Comparison of ENCODE assay signal across 22 cellular contexts in genomic region chr9:81058776-81059175, GRCh38.
"Had no signal": no experiment of that assay in that cellular context is flagged by ENCODE, and none has a peak within 500 bp of the region (broad histone marks: within the 10 kb centered on the region; RNA-seq: fewer than 3 reads in every experiment).

No MANE protein-coding gene starts in this region.

- H3K9me3 ChIP-seq: gastrocnemius medialis, pancreas, testis, upper lobe of right lung, uterus had no signal

- DNase-seq: cortex of kidney; effector memory CD8-positive, alpha-beta T cell; gastrocnemius medialis; head of caudate nucleus; natural killer cell; occipital lobe; pancreas; stimulated activated CD4-positive, alpha-beta T cell treated with anti-CD3 and anti-CD28 coated beads, Interleukin-2, amount 100 ng/mL, for 24 hours; stimulated activated CD4-positive, alpha-beta T cell treated with anti-CD3 and anti-CD28 coated beads, Interleukin-4, amount 100 ng/mL, for 24 hours; stimulated activated naive CD8-positive, alpha-beta T cell treated with anti-CD3 and anti-CD28 coated beads, Interleukin-15, Interleukin-2, amounts not matched to agents 100 U/mL and 50 U/mL, for 24 hours; substantia nigra; testis; upper lobe of right lung; uterus had no signal

- H3K4me3 Mint-ChIP-seq: effector memory CD8-positive, alpha-beta T cell; memory B cell; natural killer cell; stimulated activated memory B cell treated with anti-CD40 and anti-IgM and Interleukin-4, amounts not matched to agents 10 μg/mL and 1 μg/mL and 100 μg/mL, for 72 hours had no signal

- H3K27me3 Mint-ChIP-seq: effector memory CD8-positive, alpha-beta T cell; memory B cell; stimulated activated memory B cell treated with anti-CD40 and anti-IgM and Interleukin-4, amounts not matched to agents 10 μg/mL and 1 μg/mL and 100 μg/mL, for 72 hours had no signal

- ATAC-seq: effector memory CD8-positive, alpha-beta T cell; gastrocnemius medialis; left lobe of liver; natural killer cell; pancreas; sciatic nerve; stimulated activated memory B cell treated with anti-CD40 and anti-IgM and Interleukin-4, amounts not matched to agents 10 μg/mL and 1 μg/mL and 100 μg/mL, for 72 hours; stimulated activated naive CD8-positive, alpha-beta T cell treated with anti-CD3 and anti-CD28 coated beads, Interleukin-15, Interleukin-2, amounts not matched to agents 100 U/mL and 50 U/mL, for 24 hours; upper lobe of right lung had no signal

- H3K4me3 ChIP-seq: gastrocnemius medialis, lung, pancreas, testis, tibial nerve, upper lobe of right lung, uterus had no signal

- H3K27ac ChIP-seq: gastrocnemius medialis, pancreas, testis, upper lobe of right lung, uterus had no signal

- H3K4me1 ChIP-seq: gastrocnemius medialis, pancreas, testis, upper lobe of right lung, uterus had no signal

- H3K4me1 Mint-ChIP-seq: memory B cell; natural killer cell; stimulated activated memory B cell treated with anti-CD40 and anti-IgM and Interleukin-4, amounts not matched to agents 10 μg/mL and 1 μg/mL and 100 μg/mL, for 72 hours had no signal

- H3K36me3 ChIP-seq: gastrocnemius medialis, pancreas, tibial nerve, upper lobe of right lung, uterus had no signal

- FAIRE-seq: endometrium, keratinocyte, pancreas had no signal

- H3K36me3 Mint-ChIP-seq: memory B cell; natural killer cell; stimulated activated memory B cell treated with anti-CD40 and anti-IgM and Interleukin-4, amounts not matched to agents 10 μg/mL and 1 μg/mL and 100 μg/mL, for 72 hours had no signal

- H3K27ac Mint-ChIP-seq: effector memory CD8-positive, alpha-beta T cell; memory B cell; natural killer cell; stimulated activated memory B cell treated with anti-CD40 and anti-IgM and Interleukin-4, amounts not matched to agents 10 μg/mL and 1 μg/mL and 100 μg/mL, for 72 hours had no signal

- H3K27me3 ChIP-seq: gastrocnemius medialis, pancreas, testis, tibial nerve, upper lobe of right lung, uterus had no signal
